8 cellular contexts compared by ENCODE assay signal in genomic region chr20:45911486-45912343, GRCh38. TPM values are rescaled to one million over a fixed set of nuclear protein-coding genes. Genes with fewer than 3 reads are reported as not detected.
DNase-seq lines count a peak whose midpoint lies in the region; ATAC-seq, FAIRE-seq and TF ChIP-seq lines count a peak whose summit lies in the region.

Gene PLTP (minus strand): TSS chr20:45912155. CDS start chr20:45911452, 703 bp downstream.

- peak within 1 kb of the TSS; percentile 94 for H3K27ac Mint-ChIP-seq in GM23338
- no peak within 1 kb of the TSS for H3K27ac Mint-ChIP-seq in T-helper 1 cell treated with Interleukin-12 subunit alpha and Interleukin-12 subunit beta and Interleukin-4 antibody, amounts not matched to agents 30 μg/mL and 1 μg/mL, for 36 hours
- H3K27ac Mint-ChIP-seq in dendritic cell treated with granulocyte-macrophage colony-stimulating factor and Interleukin-4, amounts not matched to agents 40 ng/mL and 50 ng/mL, for 4 days = peak within 1 kb of the TSS; percentile 87

- peaks cover 37% of the 10 kb centered on the region for H3K36me3 Mint-ChIP-seq in GM23338 (ENCODE audit: low read depth)
- no peaks in the 10 kb centered on the region for H3K36me3 Mint-ChIP-seq in T-helper 1 cell treated with Interleukin-12 subunit alpha and Interleukin-12 subunit beta and Interleukin-4 antibody, amounts not matched to agents 30 μg/mL and 1 μg/mL, for 36 hours (ENCODE audit: low read depth)
- H3K36me3 Mint-ChIP-seq in dendritic cell treated with granulocyte-macrophage colony-stimulating factor and Interleukin-4, amounts not matched to agents 40 ng/mL and 50 ng/mL, for 4 days (ENCODE audit: low read depth) = no peaks in the 10 kb centered on the region

- peaks cover 10% of the 10 kb centered on the region for H3K79me2 ChIP-seq in GM23338 (replicated peaks; ENCODE audit: insufficient read depth)

- peaks cover 13% of the 10 kb centered on the region for H3K27me3 Mint-ChIP-seq in GM23338 (ENCODE audit: insufficient read depth, low read depth, poor library complexity)
- H3K27me3 Mint-ChIP-seq in T-helper 1 cell treated with Interleukin-12 subunit alpha and Interleukin-12 subunit beta and Interleukin-4 antibody, amounts not matched to agents 30 μg/mL and 1 μg/mL, for 36 hours (ENCODE audit: low read depth) = peaks cover 26% of the 10 kb centered on the region
- H3K27me3 Mint-ChIP-seq in dendritic cell treated with granulocyte-macrophage colony-stimulating factor and Interleukin-4, amounts not matched to agents 40 ng/mL and 50 ng/mL, for 4 days = peaks cover 5% of the 10 kb centered on the region

- no peaks in the 10 kb centered on the region for H3K27me3 ChIP-seq in GM23338 (ENCODE audit: insufficient read depth)
- H3K27me3 ChIP-seq in layer of hippocampus (ENCODE audit: control insufficient read depth, insufficient read depth, low read length) = no peaks in the 10 kb centered on the region
- no peaks in the 10 kb centered on the region for H3K27me3 ChIP-seq in small intestine (ENCODE audit: control insufficient read depth in 2 of 2, insufficient read depth in 2 of 2, low read length in 2 of 2)

- H3K4me3 ChIP-seq in GM23338 = peak within 1 kb of the TSS; percentile 91
- peak within 1 kb of the TSS; percentile 18 to 46 for H3K4me3 ChIP-seq in small intestine (ENCODE audit: low read depth in 1 of 2, low read length in 2 of 2)

- peaks cover 11% of the 10 kb centered on the region; the same call in 2 of the 3 replicates for H3K4me1 Mint-ChIP-seq in GM23338
- peaks cover 10% of the 10 kb centered on the region for H3K4me1 Mint-ChIP-seq in T-helper 1 cell treated with Interleukin-12 subunit alpha and Interleukin-12 subunit beta and Interleukin-4 antibody, amounts not matched to agents 30 μg/mL and 1 μg/mL, for 36 hours (ENCODE audit: low read depth)
- H3K4me1 Mint-ChIP-seq in dendritic cell treated with granulocyte-macrophage colony-stimulating factor and Interleukin-4, amounts not matched to agents 40 ng/mL and 50 ng/mL, for 4 days (ENCODE audit: low read depth) = peaks cover 55% of the 10 kb centered on the region

- ATAC-seq in GM23338 (peak; percentile 56), HG02884 (IDR thresholded peaks at IDR 0.05; ENCODE audit: unreplicated experiment) (no peak), HG02840 (IDR thresholded peaks at IDR 0.05; ENCODE audit: low FRiP score, unreplicated experiment) (no peak)

- peak within 1 kb of the TSS; percentile 81 for H3K4me2 ChIP-seq in GM23338

- in situ Hi-C loops in ACHN (cut with HindIII; ENCODE audit: low pct_ligation_motif_present, low pct_unique_long_range_greater_than_20kb, low sequenced_read_pairs) = no loop called here

- peaks cover 8% of the 10 kb centered on the region; the same call in 1 of the 2 replicates for H3F3A ChIP-seq in GM23338 (replicated peaks; ENCODE audit: low read depth)

- no peaks in the 10 kb centered on the region for H3K9me3 ChIP-seq in small intestine (ENCODE audit: control insufficient read depth, low read depth)

- H3K4me3 Mint-ChIP-seq in GM23338 = peak within 1 kb of the TSS; percentile 87
- H3K4me3 Mint-ChIP-seq in T-helper 1 cell treated with Interleukin-12 subunit alpha and Interleukin-12 subunit beta and Interleukin-4 antibody, amounts not matched to agents 30 μg/mL and 1 μg/mL, for 36 hours = peak within 1 kb of the TSS; percentile 51
- peak within 1 kb of the TSS; percentile 73 for H3K4me3 Mint-ChIP-seq in dendritic cell treated with granulocyte-macrophage colony-stimulating factor and Interleukin-4, amounts not matched to agents 40 ng/mL and 50 ng/mL, for 4 days

- peak within 1 kb of the TSS; percentile 97 for H2AFZ ChIP-seq in GM23338

- intact Hi-C loops in dendritic cell treated with granulocyte-macrophage colony-stimulating factor and Interleukin-4, amounts not matched to agents 40 ng/mL and 50 ng/mL, for 4 days (cut with micrococcal nuclease) = no loop called here

- no peak for FAIRE-seq in small intestine (lab: Jason Lieb, UNC)

- H3K4me1 ChIP-seq in GM23338 (ENCODE audit: insufficient read depth) (peaks cover 7% of the 10 kb centered on the region; the same call in 1 of the 2 replicates), small intestine (ENCODE audit: control insufficient read depth in 2 of 2, insufficient read depth in 1 of 2, low read depth in 1 of 2, low read length in 1 of 2) (peaks cover 0 to 4% of the 10 kb centered on the region in 2 donors)

- H3K9me2 ChIP-seq in GM23338 (ENCODE audit: insufficient read depth) = no peaks in the 10 kb centered on the region

- peak within 1 kb of the TSS; percentile 73 for H3K27ac ChIP-seq in GM23338 (ENCODE audit: low read depth)
- peak within 1 kb of the TSS; percentile 85 for H3K27ac ChIP-seq in layer of hippocampus (ENCODE audit: low read depth, low read length)
- peak within 1 kb of the TSS in 1 of 2 donors; percentile 84 for H3K27ac ChIP-seq in small intestine (ENCODE audit: low read depth in 1 of 2, low read length in 1 of 2)

- no peaks in the 10 kb centered on the region; the same call in 2 of the 3 replicates for H3K9me3 Mint-ChIP-seq in GM23338
- H3K9me3 Mint-ChIP-seq in T-helper 1 cell treated with Interleukin-12 subunit alpha and Interleukin-12 subunit beta and Interleukin-4 antibody, amounts not matched to agents 30 μg/mL and 1 μg/mL, for 36 hours = no peaks in the 10 kb centered on the region
- H3K9me3 Mint-ChIP-seq in dendritic cell treated with granulocyte-macrophage colony-stimulating factor and Interleukin-4, amounts not matched to agents 40 ng/mL and 50 ng/mL, for 4 days = no peaks in the 10 kb centered on the region

- H4K20me1 ChIP-seq in GM23338 (replicated peaks; ENCODE audit: insufficient read depth) = peaks cover 9% of the 10 kb centered on the region

- H3K36me3 ChIP-seq in GM23338 (ENCODE audit: insufficient read depth) (0 out of 2 replicates have a peak, but pooled peaks cover 5% of the 10 kb centered on the region), small intestine (ENCODE audit: control insufficient read depth in 2 of 2, insufficient read depth in 2 of 2, low read length in 2 of 2) (no peaks in the 10 kb centered on the region)

- no peak for TF ChIP-seq CTCF in GM23338 (conservative IDR thresholded peaks at IDR 0.05; ENCODE audit: low read depth in 2 of 2)

- WGBS in small intestine, 3 donors = 1 to 4% (median 2%) methylated on average over 40 to 58 of the region's 58 CpGs

- DNase-seq in ACHN = peak; percentile 68
- DNase-seq in GM23338 (ENCODE audit: low spot score) = peak; percentile 83
- no peak for DNase-seq in small intestine

TF ChIP-seq in GM23338, 12 proteins besides CTCF, POLR2A, EP300 and RAD21:
- peak; percentile 97 for TF ChIP-seq POLR2AphosphoS5 (IDR thresholded peaks at IDR 0.05; ENCODE audit: low read depth)
- TF ChIP-seq NANOG (IDR thresholded peaks at IDR 0.05; ENCODE audit: borderline replicate concordance) = no peak

RNA-seq across cellular contexts. Expression of gene PLTP, which starts in this region (rescaled TPM):
- 141 and 160 TPM in 2 replicates for total RNA-seq in GM23338 (2014; rRNA removed; shearing (Covaris generic))
- polyA plus RNA-seq in GM23338 (2016; fragmentation: Nextera tagmentation; extraction: Ambion mirVana) = 107 and 108 TPM in 2 replicates
- 10 to 100 TPM in 2 of 3 donors, 1 to 10 TPM in 1; 2.0 to 67.4 (median 16.5) TPM for polyA plus RNA-seq in small intestine
